Comparison of ENCODE assay signal across 1 cellular context in the genomic region with DNA sequence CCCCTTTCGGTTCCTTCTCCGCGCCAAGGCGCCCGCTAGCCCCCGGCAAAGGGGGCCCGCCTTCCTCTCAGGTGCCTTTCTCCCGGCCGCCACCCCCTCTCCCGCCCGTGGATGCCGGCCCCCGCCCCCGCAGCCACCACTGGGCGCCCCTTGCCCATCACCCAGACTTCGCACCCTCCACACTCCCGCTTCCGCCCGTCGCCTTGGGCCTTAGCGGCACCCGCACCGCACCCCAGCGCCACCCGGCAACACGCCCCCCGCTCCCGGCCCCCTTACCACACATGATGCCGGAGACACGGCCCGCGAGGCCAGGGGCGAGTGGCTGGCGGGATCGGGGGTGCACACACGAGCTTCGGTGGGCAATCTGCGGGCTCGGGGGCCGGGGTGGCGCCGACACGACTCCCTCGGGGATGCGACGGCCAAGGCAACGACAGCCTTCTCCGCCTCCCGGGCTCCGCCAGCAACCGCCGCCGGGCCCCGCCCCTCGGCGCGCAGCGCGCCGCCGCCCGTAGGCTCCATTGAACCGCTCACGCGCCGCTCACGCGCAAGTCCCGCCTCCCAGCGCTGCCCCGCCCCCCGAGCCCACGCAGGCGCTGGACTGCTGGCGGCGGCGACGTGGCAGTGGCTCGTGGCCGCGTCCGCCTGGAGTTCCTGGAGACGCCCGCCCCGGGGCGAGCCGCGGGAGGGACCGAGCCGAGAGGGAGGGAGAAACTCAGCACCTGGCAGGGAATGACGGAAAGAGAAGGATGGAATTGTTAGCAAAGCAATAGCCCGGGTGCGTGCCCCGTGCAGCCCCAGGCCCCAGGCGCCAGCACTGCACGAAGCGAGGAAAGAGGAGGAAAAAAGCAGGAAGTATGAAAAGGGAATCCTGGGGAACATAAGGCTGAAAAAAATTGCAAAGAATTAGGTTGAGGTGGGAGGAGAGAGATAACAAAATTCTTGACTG.
A peak's percentile ranks its signal among the peaks of the same experiment; 100 is the strongest.
TF ChIP-seq lines count a peak whose summit lies in the region.

A gene (minus strand): TSS at position 439 of the 946 bp plus-strand sequence. CDS start 156 bp downstream, at position 283.

TF ChIP-seq in GM23338, 12 proteins besides CTCF, POLR2A, EP300 and RAD21 (continued from another document):
- TF ChIP-seq, protein P1, sequence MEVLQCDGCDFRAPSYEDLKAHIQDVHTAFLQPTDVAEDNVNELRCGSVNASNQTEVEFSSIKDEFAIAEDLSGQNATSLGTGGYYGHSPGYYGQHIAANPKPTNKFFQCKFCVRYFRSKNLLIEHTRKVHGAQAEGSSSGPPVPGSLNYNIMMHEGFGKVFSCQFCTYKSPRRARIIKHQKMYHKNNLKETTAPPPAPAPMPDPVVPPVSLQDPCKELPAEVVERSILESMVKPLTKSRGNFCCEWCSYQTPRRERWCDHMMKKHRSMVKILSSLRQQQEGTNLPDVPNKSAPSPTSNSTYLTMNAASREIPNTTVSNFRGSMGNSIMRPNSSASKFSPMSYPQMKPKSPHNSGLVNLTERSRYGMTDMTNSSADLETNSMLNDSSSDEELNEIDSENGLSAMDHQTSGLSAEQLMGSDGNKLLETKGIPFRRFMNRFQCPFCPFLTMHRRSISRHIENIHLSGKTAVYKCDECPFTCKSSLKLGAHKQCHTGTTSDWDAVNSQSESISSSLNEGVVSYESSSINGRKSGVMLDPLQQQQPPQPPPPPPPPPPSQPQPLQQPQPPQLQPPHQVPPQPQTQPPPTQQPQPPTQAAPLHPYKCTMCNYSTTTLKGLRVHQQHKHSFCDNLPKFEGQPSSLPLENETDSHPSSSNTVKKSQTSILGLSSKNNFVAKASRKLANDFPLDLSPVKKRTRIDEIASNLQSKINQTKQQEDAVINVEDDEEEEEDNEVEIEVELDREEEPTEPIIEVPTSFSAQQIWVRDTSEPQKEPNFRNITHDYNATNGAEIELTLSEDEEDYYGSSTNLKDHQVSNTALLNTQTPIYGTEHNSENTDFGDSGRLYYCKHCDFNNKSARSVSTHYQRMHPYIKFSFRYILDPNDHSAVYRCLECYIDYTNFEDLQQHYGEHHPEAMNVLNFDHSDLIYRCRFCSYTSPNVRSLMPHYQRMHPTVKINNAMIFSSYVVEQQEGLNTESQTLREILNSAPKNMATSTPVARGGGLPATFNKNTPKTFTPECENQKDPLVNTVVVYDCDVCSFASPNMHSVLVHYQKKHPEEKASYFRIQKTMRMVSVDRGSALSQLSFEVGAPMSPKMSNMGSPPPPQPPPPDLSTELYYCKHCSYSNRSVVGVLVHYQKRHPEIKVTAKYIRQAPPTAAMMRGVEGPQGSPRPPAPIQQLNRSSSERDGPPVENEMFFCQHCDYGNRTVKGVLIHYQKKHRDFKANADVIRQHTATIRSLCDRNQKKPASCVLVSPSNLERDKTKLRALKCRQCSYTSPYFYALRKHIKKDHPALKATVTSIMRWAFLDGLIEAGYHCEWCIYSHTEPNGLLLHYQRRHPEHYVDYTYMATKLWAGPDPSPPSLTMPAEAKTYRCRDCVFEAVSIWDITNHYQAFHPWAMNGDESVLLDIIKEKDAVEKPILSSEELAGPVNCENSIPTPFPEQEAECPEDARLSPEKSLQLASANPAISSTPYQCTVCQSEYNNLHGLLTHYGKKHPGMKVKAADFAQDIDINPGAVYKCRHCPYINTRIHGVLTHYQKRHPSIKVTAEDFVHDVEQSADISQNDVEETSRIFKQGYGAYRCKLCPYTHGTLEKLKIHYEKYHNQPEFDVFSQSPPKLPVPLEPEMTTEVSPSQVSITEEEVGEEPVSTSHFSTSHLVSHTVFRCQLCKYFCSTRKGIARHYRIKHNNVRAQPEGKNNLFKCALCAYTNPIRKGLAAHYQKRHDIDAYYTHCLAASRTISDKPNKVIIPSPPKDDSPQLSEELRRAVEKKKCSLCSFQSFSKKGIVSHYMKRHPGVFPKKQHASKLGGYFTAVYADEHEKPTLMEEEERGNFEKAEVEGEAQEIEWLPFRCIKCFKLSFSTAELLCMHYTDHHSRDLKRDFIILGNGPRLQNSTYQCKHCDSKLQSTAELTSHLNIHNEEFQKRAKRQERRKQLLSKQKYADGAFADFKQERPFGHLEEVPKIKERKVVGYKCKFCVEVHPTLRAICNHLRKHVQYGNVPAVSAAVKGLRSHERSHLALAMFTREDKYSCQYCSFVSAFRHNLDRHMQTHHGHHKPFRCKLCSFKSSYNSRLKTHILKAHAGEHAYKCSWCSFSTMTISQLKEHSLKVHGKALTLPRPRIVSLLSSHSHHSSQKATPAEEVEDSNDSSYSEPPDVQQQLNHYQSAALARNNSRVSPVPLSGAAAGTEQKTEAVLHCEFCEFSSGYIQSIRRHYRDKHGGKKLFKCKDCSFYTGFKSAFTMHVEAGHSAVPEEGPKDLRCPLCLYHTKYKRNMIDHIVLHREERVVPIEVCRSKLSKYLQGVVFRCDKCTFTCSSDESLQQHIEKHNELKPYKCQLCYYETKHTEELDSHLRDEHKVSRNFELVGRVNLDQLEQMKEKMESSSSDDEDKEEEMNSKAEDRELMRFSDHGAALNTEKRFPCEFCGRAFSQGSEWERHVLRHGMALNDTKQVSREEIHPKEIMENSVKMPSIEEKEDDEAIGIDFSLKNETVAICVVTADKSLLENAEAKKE (CRISPR knock-in tag; IDR thresholded peaks at IDR 0.05), result no peak
- TF ChIP-seq, protein P2, sequence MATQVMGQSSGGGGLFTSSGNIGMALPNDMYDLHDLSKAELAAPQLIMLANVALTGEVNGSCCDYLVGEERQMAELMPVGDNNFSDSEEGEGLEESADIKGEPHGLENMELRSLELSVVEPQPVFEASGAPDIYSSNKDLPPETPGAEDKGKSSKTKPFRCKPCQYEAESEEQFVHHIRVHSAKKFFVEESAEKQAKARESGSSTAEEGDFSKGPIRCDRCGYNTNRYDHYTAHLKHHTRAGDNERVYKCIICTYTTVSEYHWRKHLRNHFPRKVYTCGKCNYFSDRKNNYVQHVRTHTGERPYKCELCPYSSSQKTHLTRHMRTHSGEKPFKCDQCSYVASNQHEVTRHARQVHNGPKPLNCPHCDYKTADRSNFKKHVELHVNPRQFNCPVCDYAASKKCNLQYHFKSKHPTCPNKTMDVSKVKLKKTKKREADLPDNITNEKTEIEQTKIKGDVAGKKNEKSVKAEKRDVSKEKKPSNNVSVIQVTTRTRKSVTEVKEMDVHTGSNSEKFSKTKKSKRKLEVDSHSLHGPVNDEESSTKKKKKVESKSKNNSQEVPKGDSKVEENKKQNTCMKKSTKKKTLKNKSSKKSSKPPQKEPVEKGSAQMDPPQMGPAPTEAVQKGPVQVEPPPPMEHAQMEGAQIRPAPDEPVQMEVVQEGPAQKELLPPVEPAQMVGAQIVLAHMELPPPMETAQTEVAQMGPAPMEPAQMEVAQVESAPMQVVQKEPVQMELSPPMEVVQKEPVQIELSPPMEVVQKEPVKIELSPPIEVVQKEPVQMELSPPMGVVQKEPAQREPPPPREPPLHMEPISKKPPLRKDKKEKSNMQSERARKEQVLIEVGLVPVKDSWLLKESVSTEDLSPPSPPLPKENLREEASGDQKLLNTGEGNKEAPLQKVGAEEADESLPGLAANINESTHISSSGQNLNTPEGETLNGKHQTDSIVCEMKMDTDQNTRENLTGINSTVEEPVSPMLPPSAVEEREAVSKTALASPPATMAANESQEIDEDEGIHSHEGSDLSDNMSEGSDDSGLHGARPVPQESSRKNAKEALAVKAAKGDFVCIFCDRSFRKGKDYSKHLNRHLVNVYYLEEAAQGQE (IDR thresholded peaks at IDR 0.05; ENCODE audit: unreplicated experiment), result no peak
- TF ChIP-seq STAT1 (IDR thresholded peaks at IDR 0.05; ENCODE audit: unreplicated experiment) (no peak), NANOG (IDR thresholded peaks at IDR 0.05; ENCODE audit: borderline replicate concordance) (no peak), JUNB (IDR thresholded peaks at IDR 0.05; ENCODE audit: unreplicated experiment) (no peak), ZNF114 (CRISPR knock-in tag; IDR thresholded peaks at IDR 0.05) (no peak), ZNF331 (CRISPR knock-in tag; IDR thresholded peaks at IDR 0.05; ENCODE audit: low read depth) (no peak), EZH2 (IDR thresholded peaks at IDR 0.05; ENCODE audit: low read depth, unreplicated experiment) (no peak), CREB1 (CRISPR knock-in tag; IDR thresholded peaks at IDR 0.05; ENCODE audit: low read depth) (peak; percentile 10; the same call in 1 of the 2 replicates), EZH2phosphoT487 (IDR thresholded peaks at IDR 0.05; ENCODE audit: unreplicated experiment) (no peak), POLR2AphosphoS5 (IDR thresholded peaks at IDR 0.05; ENCODE audit: low read depth) (peak; percentile 90)
